ENCODE assay signal across 8 cellular contexts in the genomic region with DNA sequence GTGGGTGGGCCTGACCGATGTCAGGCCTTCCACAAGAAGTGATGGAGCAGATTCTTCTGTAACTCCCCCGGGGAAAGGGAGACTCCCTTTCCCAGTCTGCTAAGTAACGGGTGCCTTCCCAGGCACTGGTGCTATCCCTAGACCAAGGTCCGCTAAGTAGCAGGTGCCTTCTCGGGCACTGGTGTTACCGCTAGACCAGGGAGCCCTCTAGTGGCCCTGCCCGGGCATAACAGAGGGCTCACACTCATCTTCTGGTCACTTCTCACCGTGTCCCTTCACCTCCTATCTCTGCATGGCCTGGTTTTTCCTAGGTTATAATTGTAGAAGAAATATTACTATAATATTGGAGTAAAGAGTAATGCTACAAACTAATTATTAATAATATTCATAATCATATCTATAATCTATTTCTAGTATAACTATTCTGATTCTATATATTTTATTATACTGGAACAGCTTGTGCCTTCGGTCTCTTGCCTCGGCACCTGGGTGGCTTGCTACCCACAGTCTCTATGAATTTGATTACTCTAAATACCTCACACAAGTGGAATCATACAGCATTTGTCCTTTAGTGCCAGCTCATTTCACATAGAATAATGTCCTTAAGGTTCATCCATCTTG.
DNase-seq lines count a peak whose midpoint lies in the region; ATAC-seq, FAIRE-seq and TF ChIP-seq lines count a peak whose summit lies in the region.

No MANE protein-coding gene starts in this region.

- DNase-seq in activated CD4-positive, alpha-beta T cell treated with anti-CD3 and anti-CD28 coated beads for 48 hours: peak; percentile 53
- no peak for DNase-seq in activated CD4-positive, alpha-beta T cell treated with anti-CD3 and anti-CD28 coated beads for 1 hour
- DNase-seq in HUDEP-2 (lab: John Stamatoyannopoulos, UW; ENCODE audit: unreplicated experiment in 76 of 76): peak in 52 of 76 experiments; percentile 1 to 74 (median 22)
- DNase-seq in SHP77 treated with DMSO at 0.1 percent for 48 hours (lab: John Stamatoyannopoulos, UW): peak; percentile 16
- DNase-seq in endothelial cell (ENCODE audit: low spot score): peak; percentile 80
- peak; percentile 38 for DNase-seq in middle frontal gyrus (ENCODE audit: extremely low spot score, low spot score)
- peak; percentile 27 for DNase-seq in urothelium cell line (ENCODE audit: low spot score)

- H3K4me3 Mint-ChIP-seq in endothelial cell (ENCODE audit: unreplicated experiment): no peak overlapping the region

- no peak overlapping the region for H3K27ac Mint-ChIP-seq in endothelial cell (ENCODE audit: unreplicated experiment)

- H3K9me3 Mint-ChIP-seq in endothelial cell (ENCODE audit: unreplicated experiment): no peaks in the 10 kb centered on the region

- FAIRE-seq in urothelium cell line (lab: Jason Lieb, UNC): no peak

- TF ChIP-seq CTCF in endothelial cell (IDR thresholded peaks at IDR 0.05; ENCODE audit: unreplicated experiment): peak; percentile 80

- H3K4me1 Mint-ChIP-seq in endothelial cell (ENCODE audit: unreplicated experiment): no peaks in the 10 kb centered on the region

- no peaks in the 10 kb centered on the region for H3K36me3 Mint-ChIP-seq in endothelial cell (ENCODE audit: low read depth, unreplicated experiment)

- peak; percentile 77 for ATAC-seq in GM21717 (IDR thresholded peaks at IDR 0.05; ENCODE audit: unreplicated experiment)

- H3K27me3 Mint-ChIP-seq in endothelial cell (ENCODE audit: unreplicated experiment): no peaks in the 10 kb centered on the region
